Comparison of ENCODE assay signal across 11 cellular contexts in genomic region chrX:46444011-46444410, GRCh38.
A peak's percentile ranks its signal among the peaks of the same experiment; 100 is the strongest.
DNase-seq lines count a peak whose midpoint lies in the region; ATAC-seq and TF ChIP-seq lines count a peak whose summit lies in the region.
"Had no signal": no experiment of that assay in that cellular context is flagged by ENCODE, and none has a peak within 500 bp of the region (broad histone marks: within the 10 kb centered on the region; RNA-seq: fewer than 3 reads in every experiment).

No MANE protein-coding gene starts in this region.

- DNase-seq in Daoy (ENCODE audit: low read depth) = peak; percentile 83
- peak; percentile 89 for DNase-seq in IMR-90
- DNase-seq in adrenal gland = peak in 5 of 7 donors; percentile 18 to 29 (median 21)
- DNase-seq in kidney tubule cell (ENCODE audit: low spot score) = peak; percentile 93
- DNase-seq in activated T-helper 2 cell treated with anti-CD3 and anti-CD28 coated beads, Interferon-gamma antibody, Interleukin-2, Interleukin-4, amounts not matched to agents 10 μg/mL and 5 μg/mL and 100 μg/mL, durations not matched to agents 14 hours and 24 hours and 36 hours (ENCODE audit: low spot score) = no peak
- no peak for DNase-seq in left ventricle myocardium superior
- no peak for DNase-seq in C1 segment of cervical spinal cord (lab: John Stamatoyannopoulos, UW)
- DNase-seq in NCI-H1417 treated with DMSO at 0.1 percent for 48 hours (lab: John Stamatoyannopoulos, UW) = no peak
- DNase-seq: glutamatergic neuron had no signal

- CTCF ChIA-PET in IMR-90 (lab: Yijun Ruan, JAX) = no interaction called here

- H3K36me3 ChIP-seq in IMR-90 (ENCODE audit: control insufficient read depth, insufficient read depth, low read length) (no peaks in the 10 kb centered on the region; the same call in 1 of the 2 replicates), adrenal gland (replicated peaks in 1 of 2) (no peaks in the 10 kb centered on the region)
- H3K36me3 ChIP-seq: neutrophil had no signal

- H3K27me3 ChIP-seq in IMR-90 (ENCODE audit: control insufficient read depth, insufficient read depth, low read length) (no peaks in the 10 kb centered on the region; the same call in 1 of the 2 replicates), adrenal gland (no peaks in the 10 kb centered on the region)
- H3K27me3 ChIP-seq: neutrophil had no signal

- BruUV-seq in IMR-90 (replicated peaks; lab: Mats Ljungman, UMichigan) = no TSS peak

- H4K5ac ChIP-seq in IMR-90 (ENCODE audit: low read depth, low read length) = no peak overlapping the region; the same call in 1 of the 2 replicates

- no peak overlapping the region for H2AFZ ChIP-seq in IMR-90 (replicated peaks; ENCODE audit: low read length, poor library complexity)

- peak overlapping the region; percentile 44 for H2BK5ac ChIP-seq in IMR-90 (ENCODE audit: low read depth, low read length, poor library complexity, severe bottlenecking)

- H4K91ac ChIP-seq in IMR-90 (ENCODE audit: insufficient read depth, low read depth, low read length) = 0 out of 2 replicates have a peak overlapping the region, but pooled peaks have one; percentile 14

- no peak overlapping the region for H3K23ac ChIP-seq in IMR-90 (ENCODE audit: low read depth, low read length)

- H3K18ac ChIP-seq in IMR-90 (ENCODE audit: low read depth, low read length) = peak overlapping the region; percentile 46; the same call in 1 of the 2 replicates

- peaks cover 8% of the 10 kb centered on the region for H3K4me1 ChIP-seq in IMR-90 (ENCODE audit: control insufficient read depth, insufficient read depth, low read length)
- H3K4me1 ChIP-seq in adrenal gland (replicated peaks in 1 of 2) = no peaks in the 10 kb centered on the region

- TF ChIP-seq POLR2A in IMR-90 (IDR thresholded peaks at IDR 0.05; ENCODE audit: low read depth, low read length) (no peak), adrenal gland (IDR thresholded peaks at IDR 0.05) (no peak)

- no peaks in the 10 kb centered on the region for H3K27me3 Mint-ChIP-seq in activated T-helper 2 cell treated with anti-CD3 and anti-CD28 coated beads, Interferon-gamma antibody, Interleukin-2, Interleukin-4, amounts not matched to agents 10 μg/mL and 5 μg/mL and 100 μg/mL, durations not matched to agents 14 hours and 24 hours and 36 hours (ENCODE audit: low read depth)

- H3K9ac ChIP-seq in IMR-90 (ENCODE audit: low read depth, low read length) = no peak overlapping the region

- in situ Hi-C loops in IMR-90 (cut with MboI; ENCODE audit: low sequenced_read_pairs) = no loop called here

- H2AK9ac ChIP-seq in IMR-90 (replicated peaks; ENCODE audit: low read depth, low read length, poor library complexity) = no peak overlapping the region

- no peak for TF ChIP-seq CTCF in IMR-90 (conservative IDR thresholded peaks at IDR 0.05; ENCODE audit: low read depth, low read length)
- no peak for TF ChIP-seq CTCF in adrenal gland (IDR thresholded peaks at IDR 0.05)

- peaks cover 9% of the 10 kb centered on the region for H3K36me3 Mint-ChIP-seq in activated T-helper 2 cell treated with anti-CD3 and anti-CD28 coated beads, Interferon-gamma antibody, Interleukin-2, Interleukin-4, amounts not matched to agents 10 μg/mL and 5 μg/mL and 100 μg/mL, durations not matched to agents 14 hours and 24 hours and 36 hours (ENCODE audit: low read depth)

- H3K4me3 Mint-ChIP-seq in activated T-helper 2 cell treated with anti-CD3 and anti-CD28 coated beads, Interferon-gamma antibody, Interleukin-2, Interleukin-4, amounts not matched to agents 10 μg/mL and 5 μg/mL and 100 μg/mL, durations not matched to agents 14 hours and 24 hours and 36 hours (ENCODE audit: low read depth) = no peak overlapping the region
- H3K4me3 Mint-ChIP-seq: activated T-helper 1 cell treated with anti-CD3 and anti-CD28 coated beads, Interleukin-12 subunit alpha, Interleukin-12 subunit beta, Interleukin-2, Interleukin-4 antibody, amounts not matched to agents 30 ng/mL and 10 ng/mL and 1 ng/mL, durations not matched to agents 14 hours and 24 hours and 36 hours had no signal

- no peak overlapping the region for H3K14ac ChIP-seq in IMR-90 (replicated peaks; ENCODE audit: low read depth, low read length)

- no peak overlapping the region for H3K27ac ChIP-seq in IMR-90 (ENCODE audit: insufficient read depth, low read length)
- peak overlapping the region in 1 of 5 donors; percentile 6 for H3K27ac ChIP-seq in adrenal gland
- H3K27ac ChIP-seq: neutrophil had no signal

- H3K56ac ChIP-seq in IMR-90 (ENCODE audit: extremely low read depth, insufficient read depth, low read length) = no peak overlapping the region

- H4K20me1 ChIP-seq in IMR-90 (ENCODE audit: insufficient read depth, low read length) = no peaks in the 10 kb centered on the region

- dilution Hi-C loops in IMR-90 (cut with HindIII; ENCODE audit: low sequenced_read_pairs, unreplicated experiment) = no loop called here

- H2BK120ac ChIP-seq in IMR-90 (ENCODE audit: low read depth, low read length) = no peak overlapping the region

- no peak overlapping the region for H3K27ac Mint-ChIP-seq in activated T-helper 2 cell treated with anti-CD3 and anti-CD28 coated beads, Interferon-gamma antibody, Interleukin-2, Interleukin-4, amounts not matched to agents 10 μg/mL and 5 μg/mL and 100 μg/mL, durations not matched to agents 14 hours and 24 hours and 36 hours
- H3K27ac Mint-ChIP-seq: activated T-helper 1 cell treated with anti-CD3 and anti-CD28 coated beads, Interleukin-12 subunit alpha, Interleukin-12 subunit beta, Interleukin-2, Interleukin-4 antibody, amounts not matched to agents 30 ng/mL and 10 ng/mL and 1 ng/mL, durations not matched to agents 14 hours and 24 hours and 36 hours had no signal

- H3K9me3 Mint-ChIP-seq in activated T-helper 2 cell treated with anti-CD3 and anti-CD28 coated beads, Interferon-gamma antibody, Interleukin-2, Interleukin-4, amounts not matched to agents 10 μg/mL and 5 μg/mL and 100 μg/mL, durations not matched to agents 14 hours and 24 hours and 36 hours = no peaks in the 10 kb centered on the region
- H3K9me3 Mint-ChIP-seq: activated T-helper 1 cell treated with anti-CD3 and anti-CD28 coated beads, Interleukin-12 subunit alpha, Interleukin-12 subunit beta, Interleukin-2, Interleukin-4 antibody, amounts not matched to agents 30 ng/mL and 10 ng/mL and 1 ng/mL, durations not matched to agents 14 hours and 24 hours and 36 hours had no signal

- H2AK5ac ChIP-seq in IMR-90 (ENCODE audit: low read depth, low read length) = no peak overlapping the region

- no peak overlapping the region for H3K4me3 ChIP-seq in IMR-90 (ENCODE audit: insufficient read depth, low read depth, low read length)
- no peak overlapping the region for H3K4me3 ChIP-seq in adrenal gland

- H3K9me1 ChIP-seq in IMR-90 (ENCODE audit: insufficient read depth, low read length) = 0 out of 2 replicates have a peak, but pooled peaks cover 2% of the 10 kb centered on the region

- POLR2A ChIA-PET in IMR-90 (lab: Charles Lee; ENCODE audit: unreplicated experiment) = no interaction called here

- peak overlapping the region; percentile 6; the same call in 1 of the 2 replicates for H2BK20ac ChIP-seq in IMR-90 (ENCODE audit: low read depth, low read length)

- peaks cover 18% of the 10 kb centered on the region for H3K4me1 Mint-ChIP-seq in activated T-helper 2 cell treated with anti-CD3 and anti-CD28 coated beads, Interferon-gamma antibody, Interleukin-2, Interleukin-4, amounts not matched to agents 10 μg/mL and 5 μg/mL and 100 μg/mL, durations not matched to agents 14 hours and 24 hours and 36 hours (ENCODE audit: low read depth)

- no peak for TF ChIP-seq RAD21 in IMR-90 (IDR thresholded peaks at IDR 0.05; ENCODE audit: low read length)

- ATAC-seq in IMR-90 (ENCODE audit: low read depth) (peak; percentile 62), left ventricle myocardium superior (no peak)

- H3K4ac ChIP-seq in IMR-90 (ENCODE audit: low read depth, low read length) = 0 out of 2 replicates have a peak overlapping the region, but pooled peaks have one; percentile 1

- H3K79me1 ChIP-seq in IMR-90 (ENCODE audit: low read depth in 1 of 2, low read length in 2 of 2) = peaks cover 11 to 22% of the 10 kb centered on the region in 2 experiments; a peak in 3 of 4 replicates

- H3K9me3 ChIP-seq in IMR-90 (ENCODE audit: control insufficient read depth, insufficient read depth, low read length) (no peaks in the 10 kb centered on the region; the same call in 1 of the 2 replicates), adrenal gland (replicated peaks in 1 of 3) (no peaks in the 10 kb centered on the region)
- H3K9me3 ChIP-seq: neutrophil had no signal

- intact Hi-C loops in IMR-90 (cut with micrococcal nuclease) (no loop called here), adrenal gland (cut with DNase I) (no loop called here), left ventricle myocardium superior (cut with micrococcal nuclease) (no loop called here)
- intact Hi-C loops in activated T-helper 2 cell treated with anti-CD3 and anti-CD28 coated beads, Interferon-gamma antibody, Interleukin-2, Interleukin-4, amounts not matched to agents 10 μg/mL and 5 μg/mL and 100 μg/mL, durations not matched to agents 14 hours and 24 hours and 36 hours (cut with micrococcal nuclease) = loop anchor here (10.0 kb wide), 1 partner anchor 191 kb away; no protein-coding TSS in a partner anchor

- no peak overlapping the region for H2BK15ac ChIP-seq in IMR-90 (ENCODE audit: low read depth, low read length)

- H4K8ac ChIP-seq in IMR-90 (ENCODE audit: low read depth in 2 of 2, low read length in 2 of 2) = 0 out of 4 replicates have a peak overlapping the region, but pooled peaks of 1 of the 2 experiments have one; percentile 26

- no peak overlapping the region for H3K4me2 ChIP-seq in IMR-90 (ENCODE audit: low read depth, low read length)

TF ChIP-seq in IMR-90, 13 proteins besides CTCF, POLR2A, EP300 and RAD21 (continues in another document):
- TF ChIP-seq RCOR1 (IDR thresholded peaks at IDR 0.05; ENCODE audit: insufficient replicate concordance, low read length) (peak; percentile 25), FOS (IDR thresholded peaks at IDR 0.05; ENCODE audit: low read depth, low read length) (peak; percentile 25; the same call in 1 of the 2 replicates), CEBPB (IDR thresholded peaks at IDR 0.05; ENCODE audit: low read depth, low read length) (peak; percentile 58), ELK1 (IDR thresholded peaks at IDR 0.05; ENCODE audit: borderline replicate concordance, low read depth, low read length) (no peak), RFX5 (IDR thresholded peaks at IDR 0.05; ENCODE audit: low read depth, low read length) (no peak), NFE2L2 (IDR thresholded peaks at IDR 0.05; ENCODE audit: low read depth, low read length) (peak; percentile 76; the same call in 1 of the 2 replicates), MXI1 (IDR thresholded peaks at IDR 0.05; ENCODE audit: borderline replicate concordance, low read depth, low read length) (no peak)

Comparison
In these comparisons a context has a peak if more than half of its experiments do, and no peak if none do; other contexts are left out.
1. DNase-seq: peak in Daoy (single experiment), IMR-90 (single experiment), adrenal gland (5 of 7) and kidney tubule cell (single experiment); none in activated T-helper 2 cell treated with anti-CD3 and anti-CD28 coated beads, Interferon-gamma antibody, Interleukin-2, Interleukin-4, amounts not matched to agents 10 μg/mL and 5 μg/mL and 100 μg/mL, durations not matched to agents 14 hours and 24 hours and 36 hours (single experiment), left ventricle myocardium superior (single experiment), C1 segment of cervical spinal cord (0 of 14) and NCI-H1417 treated with DMSO at 0.1 percent for 48 hours (single experiment).